ENCODE assay signal across 7 cellular contexts in the genomic region with DNA sequence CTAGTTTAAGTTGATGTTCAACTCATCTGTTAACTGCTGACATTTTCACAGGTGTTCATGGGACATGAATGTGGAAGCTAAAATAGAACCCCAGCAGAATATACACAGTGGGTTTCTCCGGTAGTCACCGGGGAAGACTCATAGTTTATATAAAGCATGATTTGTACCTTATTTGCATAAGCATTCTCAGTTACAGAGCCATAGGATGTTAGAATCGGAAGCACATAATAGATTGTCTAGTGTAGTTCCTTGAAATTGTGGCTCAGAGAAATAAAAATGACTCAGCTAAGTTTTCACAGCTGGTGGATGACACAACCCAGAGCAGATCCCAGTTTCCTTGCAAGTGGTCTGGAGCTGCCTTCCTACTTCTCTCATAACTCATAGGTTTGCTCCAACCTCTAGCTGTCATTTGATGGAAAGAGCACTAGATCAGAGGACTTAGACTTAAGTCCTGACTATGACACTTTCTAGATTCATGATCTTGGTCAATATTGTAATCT.
DNase-seq lines count a peak whose midpoint lies in the region; ATAC-seq and TF ChIP-seq lines count a peak whose summit lies in the region.

No MANE protein-coding gene starts in this region.

- TF ChIP-seq POLR2A in NB4 (IDR thresholded peaks at IDR 0.05; ENCODE audit: extremely low read depth, insufficient read length) (no peak), thyroid gland (IDR thresholded peaks at IDR 0.05) (no peak)

- DNase-seq in HFF-Myc (ENCODE audit: extremely low read depth, low read depth) (peak; percentile 72), NB4 (ENCODE audit: low read depth) (peak; percentile 13), glomerular endothelial cell (ENCODE audit: extremely low read depth, low read depth, low spot score) (peak; percentile 80), thyroid gland (no peak), hippocampal formation (lab: John Stamatoyannopoulos, UW) (no peak)
- DNase-seq in effector CD8-positive, alpha-beta T cell (lab: John Stamatoyannopoulos, UW) = no peak

- H3K4me3 ChIP-seq in HFF-Myc (replicated peaks; ENCODE audit: low read depth, low read length) = no peak overlapping the region
- H3K4me3 ChIP-seq in NB4 (ENCODE audit: low read depth, low read length) = no peak overlapping the region
- no peak overlapping the region for H3K4me3 ChIP-seq in thyroid gland (replicated peaks in 1 of 3)

- intact Hi-C loops in thyroid gland (cut with DNase I) = no loop called here

- no peaks in the 10 kb centered on the region for H3K36me3 ChIP-seq in thyroid gland

- no peak overlapping the region for H3K27ac ChIP-seq in thyroid gland

- H3K4me1 ChIP-seq in thyroid gland = no peaks in the 10 kb centered on the region

- TF ChIP-seq CTCF in HFF-Myc (IDR thresholded peaks at IDR 0.05; ENCODE audit: low read depth, low read length, missing control alignments) = no peak
- no peak for TF ChIP-seq CTCF in NB4 (IDR thresholded peaks at IDR 0.05; ENCODE audit: low read depth, low read length)
- TF ChIP-seq CTCF in thyroid gland (IDR thresholded peaks at IDR 0.05) = no peak

- ATAC-seq in GM18520 (IDR thresholded peaks at IDR 0.05; ENCODE audit: unreplicated experiment) = peak; percentile 90

- no peaks in the 10 kb centered on the region for H3K27me3 ChIP-seq in thyroid gland

- no peaks in the 10 kb centered on the region for H3K9me3 ChIP-seq in thyroid gland

- 64 to 73% methylated on average over 3 of the region's 3 CpGs for WGBS in thyroid gland, 2 donors

Comparison
In these comparisons a context has a peak if more than half of its experiments do, and no peak if none do; other contexts are left out.
1. DNase-seq: peak in HFF-Myc (single experiment), NB4 (single experiment) and glomerular endothelial cell (single experiment); none in thyroid gland (0 of 2), hippocampal formation (0 of 2) and effector CD8-positive, alpha-beta T cell (single experiment).